Comparison of ENCODE assay signal across 21 cellular contexts in the genomic region with DNA sequence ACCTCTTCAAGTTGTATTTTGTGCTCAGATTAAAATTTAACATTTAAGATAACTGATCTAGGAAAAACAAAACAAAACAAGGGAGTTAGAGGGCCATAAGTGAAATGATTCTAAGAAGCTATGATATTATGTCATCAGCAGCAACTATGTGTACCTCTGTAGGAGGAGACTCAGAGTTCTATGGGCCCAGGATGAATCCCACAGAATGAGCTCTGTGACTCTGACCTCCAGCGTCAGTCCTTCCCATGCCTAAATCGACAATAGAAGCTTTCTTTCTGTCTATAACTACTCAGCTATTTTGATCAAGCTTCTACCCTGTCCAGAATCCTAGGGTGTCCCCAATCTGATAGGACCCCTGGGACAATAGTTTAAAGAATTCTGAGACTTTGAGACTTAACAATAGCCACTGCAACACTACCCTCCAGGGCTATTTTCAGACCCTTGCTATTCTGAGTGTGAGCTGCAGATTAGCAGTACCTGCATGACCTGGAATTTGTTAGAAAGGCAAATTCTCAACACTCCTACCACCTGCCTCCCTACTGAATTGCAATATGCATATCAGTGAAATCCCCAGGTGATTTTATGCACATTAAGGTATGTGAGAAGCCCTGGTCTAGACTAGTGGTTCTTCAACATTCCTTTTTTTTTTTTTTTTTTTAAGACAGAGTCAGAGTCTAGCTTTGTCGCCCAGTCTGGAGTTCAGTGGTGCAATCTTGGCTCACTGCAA.
"Had no signal": no experiment of that assay in that cellular context is flagged by ENCODE, and none has a peak within 500 bp of the region (broad histone marks: within the 10 kb centered on the region; RNA-seq: fewer than 3 reads in every experiment).

No MANE protein-coding gene starts in this region.

- H3K9me3 Mint-ChIP-seq: activated CD4-positive, alpha-beta memory T cell treated with anti-CD3 and anti-CD28 coated beads, Interleukin-2, amount 10 ng/mL, durations not matched to agents 7 days and 5 days; activated naive CD4-positive, alpha-beta T cell treated with anti-CD3 and anti-CD28 coated beads, Interleukin-2, amount 50 U/mL, for 24 hours; central memory CD8-positive, alpha-beta T cell; stimulated activated naive B cell treated with anti-CD40 and anti-IgM and Interleukin-4, amounts not matched to agents 10 μg/mL and 1 μg/mL and 100 μg/mL, for 72 hours had no signal

- H3K4me1 Mint-ChIP-seq: activated CD4-positive, alpha-beta memory T cell treated with anti-CD3 and anti-CD28 coated beads, Interleukin-2, amount 10 ng/mL, durations not matched to agents 7 days and 5 days; central memory CD8-positive, alpha-beta T cell had no signal

- H3K27me3 ChIP-seq: adrenal gland, gastrocnemius medialis, heart right ventricle, neutrophil, thyroid gland had no signal

- H3K9me3 ChIP-seq: adrenal gland, gastrocnemius medialis, heart right ventricle, neutrophil, thyroid gland had no signal

- H3K4me1 ChIP-seq: adrenal gland, gastrocnemius medialis had no signal

- DNase-seq: activated CD4-positive, alpha-beta memory T cell treated with anti-CD3 and anti-CD28 coated beads, Interleukin-2, amount 10 ng/mL, durations not matched to agents 7 days and 5 days; activated CD4-positive, alpha-beta T cell treated with anti-CD3 and anti-CD28 coated beads for 4 hours; activated effector memory CD4-positive, alpha-beta T cell treated with anti-CD3 and anti-CD28 coated beads, Interleukin-2, amount 50 U/mL, for 16 hours; activated T-cell treated with anti-CD3 and anti-CD28 coated beads, Interleukin-2, amount 50 U/mL, for 48 hours; adrenal gland; cortex of kidney; effector CD8-positive, alpha-beta T cell; gastrocnemius medialis; heart right ventricle; kidney; retina; stimulated activated CD4-positive, alpha-beta T cell treated with anti-CD3 and anti-CD28 coated beads, Interleukin-15, amount 100 ng/mL, for 24 hours; stimulated activated CD4-positive, alpha-beta T cell treated with anti-CD3 and anti-CD28 coated beads, Interleukin-4, amount 100 ng/mL, for 1 hour; stimulated activated naive B cell treated with anti-CD40 and anti-IgM and Interleukin-4, amounts not matched to agents 10 μg/mL and 1 μg/mL and 100 μg/mL, for 72 hours; T-helper 1 cell; WERI-Rb-1 had no signal

- FAIRE-seq: kidney had no signal

- H3K4me3 ChIP-seq: adrenal gland, gastrocnemius medialis, heart right ventricle, lung, thyroid gland had no signal

- H3K4me3 Mint-ChIP-seq: activated CD4-positive, alpha-beta memory T cell treated with anti-CD3 and anti-CD28 coated beads, Interleukin-2, amount 10 ng/mL, durations not matched to agents 7 days and 5 days; activated naive CD4-positive, alpha-beta T cell treated with anti-CD3 and anti-CD28 coated beads, Interleukin-2, amount 50 U/mL, for 24 hours; central memory CD8-positive, alpha-beta T cell; stimulated activated naive B cell treated with anti-CD40 and anti-IgM and Interleukin-4, amounts not matched to agents 10 μg/mL and 1 μg/mL and 100 μg/mL, for 72 hours had no signal

- H3K27me3 Mint-ChIP-seq: activated CD4-positive, alpha-beta memory T cell treated with anti-CD3 and anti-CD28 coated beads, Interleukin-2, amount 10 ng/mL, durations not matched to agents 7 days and 5 days; activated naive CD4-positive, alpha-beta T cell treated with anti-CD3 and anti-CD28 coated beads, Interleukin-2, amount 50 U/mL, for 24 hours; central memory CD8-positive, alpha-beta T cell; stimulated activated naive B cell treated with anti-CD40 and anti-IgM and Interleukin-4, amounts not matched to agents 10 μg/mL and 1 μg/mL and 100 μg/mL, for 72 hours had no signal

- H3K27ac ChIP-seq: adrenal gland, gastrocnemius medialis, neutrophil, WERI-Rb-1 had no signal

- H3K27ac Mint-ChIP-seq: activated CD4-positive, alpha-beta memory T cell treated with anti-CD3 and anti-CD28 coated beads, Interleukin-2, amount 10 ng/mL, durations not matched to agents 7 days and 5 days; stimulated activated naive B cell treated with anti-CD40 and anti-IgM and Interleukin-4, amounts not matched to agents 10 μg/mL and 1 μg/mL and 100 μg/mL, for 72 hours had no signal

- H3K36me3 ChIP-seq: adrenal gland, gastrocnemius medialis, neutrophil, thyroid gland, WERI-Rb-1 had no signal
